In the genomic region with DNA sequence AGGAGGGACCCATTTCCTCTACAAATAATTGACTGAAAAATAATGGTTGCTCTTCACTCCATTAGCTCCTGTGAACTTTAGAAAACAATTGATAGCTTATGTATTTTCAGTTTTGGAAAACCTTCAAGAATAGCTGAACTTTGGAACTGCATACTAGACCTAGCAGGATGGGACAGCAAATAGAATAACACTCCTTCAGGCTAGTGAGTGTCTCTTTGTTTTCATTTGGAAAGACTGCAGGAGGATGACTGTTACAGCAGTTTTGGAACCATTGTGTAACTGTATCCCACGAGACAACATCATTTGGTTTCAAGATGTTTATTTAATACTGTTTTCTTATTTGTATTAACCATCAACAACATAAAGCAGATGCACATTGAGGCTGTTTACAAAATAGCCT, we compare ENCODE assay signal across 20 cellular contexts.
"Had no signal": no experiment of that assay in that cellular context is flagged by ENCODE, and none has a peak within 500 bp of the region (broad histone marks: within the 10 kb centered on the region; RNA-seq: fewer than 3 reads in every experiment).

No MANE protein-coding gene starts in this region.

- H3K79me2 ChIP-seq: hepatocyte had no signal

- H3K9me3 ChIP-seq: gastroesophageal sphincter, heart left ventricle, left lung, lower lobe of right lung, prostate gland, right atrium auricular region, sigmoid colon, spleen, vagina had no signal

- H2AFZ ChIP-seq: hepatocyte, neural progenitor cell had no signal

- H3K4me2 ChIP-seq: hepatocyte, neural progenitor cell had no signal

- H3K36me3 ChIP-seq: gastroesophageal sphincter, heart left ventricle, left lung, lower lobe of right lung, neural progenitor cell, prostate gland, right atrium auricular region, sigmoid colon, spleen, vagina had no signal

- H3K27me3 ChIP-seq: foreskin keratinocyte, gastroesophageal sphincter, heart left ventricle, hepatocyte, left lung, right atrium auricular region, sigmoid colon, spleen, vagina had no signal

- ATAC-seq: effector memory CD8-positive, alpha-beta T cell; foreskin keratinocyte; gastroesophageal sphincter; heart left ventricle; left lung; lower lobe of right lung; natural killer cell; stimulated activated naive B cell treated with anti-CD40 and anti-IgM and Interleukin-4, amounts not matched to agents 10 μg/mL and 1 μg/mL and 100 μg/mL, for 72 hours had no signal

- H3K4me1 ChIP-seq: foreskin keratinocyte, heart left ventricle, left lung, lower lobe of right lung, prostate gland, right atrium auricular region, sigmoid colon, spleen, vagina had no signal

- H3K9ac ChIP-seq: neural progenitor cell had no signal

- H3K27ac ChIP-seq: foreskin keratinocyte, gastroesophageal sphincter, heart left ventricle, hepatocyte, left lung, lower lobe of right lung, neural progenitor cell, prostate gland, right atrium auricular region, sigmoid colon, spleen, vagina had no signal

- H3K4me3 ChIP-seq: gastroesophageal sphincter, heart left ventricle, hepatocyte, left lung, lower lobe of right lung, neural progenitor cell, prostate gland, right atrium auricular region, sigmoid colon, spleen, vagina had no signal

- DNase-seq: cerebellar nuclear complex; cortex of kidney; effector memory CD8-positive, alpha-beta T cell; foreskin keratinocyte; heart left ventricle; kidney; left lung; lower lobe of right lung; natural killer cell; nucleus accumbens; sigmoid colon; spleen; stimulated activated naive B cell treated with anti-CD40 and anti-IgM and Interleukin-4, amounts not matched to agents 10 μg/mL and 1 μg/mL and 100 μg/mL, for 72 hours; trophoblast cell had no signal
